8 cellular contexts compared by ENCODE assay signal in genomic region chr4:67332627-67333026, GRCh38.
A peak's percentile ranks its signal among the peaks of the same experiment; 100 is the strongest.
DNase-seq lines count a peak whose midpoint lies in the region; ATAC-seq, FAIRE-seq and TF ChIP-seq lines count a peak whose summit lies in the region.

No MANE protein-coding gene starts in this region.

- H3K18ac ChIP-seq in IMR-90 (ENCODE audit: low read depth, low read length) (no peak overlapping the region), H1 (ENCODE audit: extremely low read depth, low read length) (no peak overlapping the region)

- no peak overlapping the region for H2BK15ac ChIP-seq in IMR-90 (ENCODE audit: low read depth, low read length)
- H2BK15ac ChIP-seq in H1 (ENCODE audit: low read length) = no peak overlapping the region

- H4K91ac ChIP-seq in IMR-90 (ENCODE audit: insufficient read depth, low read depth, low read length) = no peak overlapping the region
- no peak overlapping the region for H4K91ac ChIP-seq in H1 (replicated peaks; ENCODE audit: insufficient read length, low read length)

- POLR2A ChIA-PET in IMR-90 (lab: Charles Lee; ENCODE audit: unreplicated experiment) = no interaction called here
- POLR2A ChIA-PET in H1 (lab: Charles Lee; ENCODE audit: partially characterized antibody) = no interaction called here

- TF ChIP-seq EP300 in H1 (IDR thresholded peaks at IDR 0.05; ENCODE audit: borderline replicate concordance in 1 of 2, low read depth in 2 of 2, low read length in 2 of 2) = no peak

- H4K20me1 ChIP-seq in IMR-90 (ENCODE audit: insufficient read depth, low read length) (no peaks in the 10 kb centered on the region), H1 (replicated peaks in 1 of 2; ENCODE audit: control insufficient read depth in 1 of 2, insufficient read depth in 2 of 2, low read length in 2 of 2) (no peaks in the 10 kb centered on the region)

- ATAC-seq in GM19397 (IDR thresholded peaks at IDR 0.05; ENCODE audit: unreplicated experiment) (peak; percentile 73), IMR-90 (ENCODE audit: low read depth) (no peak)

- H2BK5ac ChIP-seq in IMR-90 (ENCODE audit: low read depth, low read length, poor library complexity, severe bottlenecking) (no peak overlapping the region), H1 (ENCODE audit: low read depth, low read length) (no peak overlapping the region)

- no peaks in the 10 kb centered on the region for H3K27me3 ChIP-seq in IMR-90 (ENCODE audit: control insufficient read depth, insufficient read depth, low read length)
- no peaks in the 10 kb centered on the region for H3K27me3 ChIP-seq in H1 (replicated peaks in 1 of 4; ENCODE audit: control insufficient read depth in 3 of 4, extremely low read depth in 1 of 4, insufficient read depth in 3 of 4, low read length in 3 of 4)
- H3K27me3 ChIP-seq in ascending aorta = no peaks in the 10 kb centered on the region

- H2AFZ ChIP-seq in IMR-90 (replicated peaks; ENCODE audit: low read length, poor library complexity) (no peak overlapping the region), H1 (ENCODE audit: low read length) (no peak overlapping the region)

- no peak overlapping the region for H3K4me2 ChIP-seq in IMR-90 (ENCODE audit: low read depth, low read length)
- H3K4me2 ChIP-seq in H1 (ENCODE audit: insufficient read depth in 1 of 2, low read depth in 2 of 2, low read length in 2 of 2) = no peak overlapping the region

- no peak overlapping the region for H3K27ac ChIP-seq in IMR-90 (ENCODE audit: insufficient read depth, low read length)
- no peak overlapping the region for H3K27ac ChIP-seq in H1 (ENCODE audit: low read depth, low read length)
- H3K27ac ChIP-seq in ascending aorta = no peak overlapping the region

- H3K9me3 ChIP-seq in IMR-90 (ENCODE audit: control insufficient read depth, insufficient read depth, low read length) (no peaks in the 10 kb centered on the region), H1 (ENCODE audit: insufficient read depth in 2 of 2, low read depth in 1 of 2, low read length in 1 of 2) (no peaks in the 10 kb centered on the region), ascending aorta (no peaks in the 10 kb centered on the region)

- H3K23ac ChIP-seq in IMR-90 (ENCODE audit: low read depth, low read length) = no peak overlapping the region
- H3K23ac ChIP-seq in H1 (ENCODE audit: insufficient read length) = no peak overlapping the region

- H4K8ac ChIP-seq in IMR-90 (ENCODE audit: low read depth in 2 of 2, low read length in 2 of 2) = no peak overlapping the region
- H4K8ac ChIP-seq in H1 (ENCODE audit: extremely low read depth, insufficient read depth, low read length) = no peak overlapping the region

- TF ChIP-seq POLR2A in IMR-90 (IDR thresholded peaks at IDR 0.05; ENCODE audit: low read depth, low read length) (no peak), H1 (IDR thresholded peaks at IDR 0.05; ENCODE audit: control extremely low read depth in 1 of 2, low read depth in 2 of 2, low read length in 2 of 2) (no peak)

- H3K36me3 ChIP-seq in IMR-90 (ENCODE audit: control insufficient read depth, insufficient read depth, low read length) = no peaks in the 10 kb centered on the region
- H3K36me3 ChIP-seq in H1 (ENCODE audit: control insufficient read depth in 2 of 4, insufficient read depth in 4 of 4, low read length in 3 of 4) = no peaks in the 10 kb centered on the region
- H3K36me3 ChIP-seq in ascending aorta = no peaks in the 10 kb centered on the region

- no peaks in the 10 kb centered on the region for H3K4me1 ChIP-seq in IMR-90 (ENCODE audit: control insufficient read depth, insufficient read depth, low read length)
- no peaks in the 10 kb centered on the region for H3K4me1 ChIP-seq in H1 (replicated peaks in 1 of 4; ENCODE audit: control insufficient read depth in 3 of 4, insufficient read depth in 4 of 4, low read length in 3 of 4)
- H3K4me1 ChIP-seq in ascending aorta = no peaks in the 10 kb centered on the region

- BruUV-seq in IMR-90 (replicated peaks; lab: Mats Ljungman, UMichigan) = no TSS peak

- H3K14ac ChIP-seq in IMR-90 (replicated peaks; ENCODE audit: low read depth, low read length) (no peak overlapping the region), H1 (ENCODE audit: insufficient read length) (no peak overlapping the region)

- H3K4me3 ChIP-seq in IMR-90 (ENCODE audit: insufficient read depth, low read depth, low read length) (no peak overlapping the region), H1 (ENCODE audit: extremely low read depth in 1 of 4, insufficient read depth in 2 of 4, low read depth in 3 of 4, low read length in 4 of 4) (no peak overlapping the region), ascending aorta (no peak overlapping the region)

- H2AK9ac ChIP-seq in IMR-90 (replicated peaks; ENCODE audit: low read depth, low read length, poor library complexity) = no peak overlapping the region

- TF ChIP-seq CTCF in IMR-90 (conservative IDR thresholded peaks at IDR 0.05; ENCODE audit: low read depth, low read length) (0 out of 2 replicates have a peak, but pooled peaks have one; percentile 13), H1 (IDR thresholded peaks at IDR 0.05; ENCODE audit: control extremely low read depth in 1 of 3, insufficient read depth in 1 of 3, low read depth in 1 of 3, low read length in 3 of 3) (peak; percentile 15 to 68 (median 24); a peak in 3 of 4 replicates), ascending aorta (IDR thresholded peaks at IDR 0.05) (peak in 1 of 3 experiments; percentile 13)

- CTCF ChIA-PET in IMR-90 (lab: Yijun Ruan, JAX) (interaction anchor here (1.1 kb wide), 1 partner anchor 40 kb away, joined by 3 read pairs; no protein-coding TSS in a partner anchor), H1 (lab: Charles Lee; ENCODE audit: partially characterized antibody) (interaction anchor here (0.5 to 3.9 kb wide), 19 partner anchors 8 to 1178 kb away, joined by 3 to 24 read pairs (median 4); no protein-coding TSS in a partner anchor)

- H3K56ac ChIP-seq in IMR-90 (ENCODE audit: extremely low read depth, insufficient read depth, low read length) = no peak overlapping the region
- no peak overlapping the region for H3K56ac ChIP-seq in H1 (replicated peaks; ENCODE audit: insufficient read length, low read depth, low read length)

- intact Hi-C loops in IMR-90 (cut with micrococcal nuclease) = no loop called here
- intact Hi-C loops in ascending aorta (cut with DNase I) = no loop called here

- DNase-seq in AG08396 (ENCODE audit: low spot score) = peak; percentile 4
- no peak for DNase-seq in IMR-90
- DNase-seq in H1 (ENCODE audit: low read depth in 1 of 2, low spot score in 2 of 2) = no peak
- no peak for DNase-seq in anterior cingulate cortex (lab: John Stamatoyannopoulos, UW)
- DNase-seq in NCI-H1105 treated with DMSO at 0.1 percent for 48 hours (lab: John Stamatoyannopoulos, UW) = no peak
- no peak for DNase-seq in OCI-M2 (lab: John Stamatoyannopoulos, UW; ENCODE audit: unreplicated experiment)
- DNase-seq in ascending aorta (ENCODE audit: low spot score in 2 of 2) = no peak

- peak; percentile 90 for FAIRE-seq in H1 (lab: Jason Lieb, UNC)

- H3K79me2 ChIP-seq in H1 (ENCODE audit: control insufficient read depth in 1 of 2, insufficient read depth in 2 of 2, low read length in 2 of 2) = no peaks in the 10 kb centered on the region

- H4K5ac ChIP-seq in IMR-90 (ENCODE audit: low read depth, low read length) = no peak overlapping the region
- H4K5ac ChIP-seq in H1 (ENCODE audit: insufficient read length, low read depth, low read length) = no peak overlapping the region

- H2BK20ac ChIP-seq in IMR-90 (ENCODE audit: low read depth, low read length) = no peak overlapping the region
- no peak overlapping the region for H2BK20ac ChIP-seq in H1 (ENCODE audit: low read length)

- H2AK5ac ChIP-seq in IMR-90 (ENCODE audit: low read depth, low read length) (no peak overlapping the region), H1 (ENCODE audit: low read depth, low read length) (no peak overlapping the region)

- H3K4ac ChIP-seq in IMR-90 (ENCODE audit: low read depth, low read length) (no peak overlapping the region), H1 (replicated peaks; ENCODE audit: insufficient read length, low read depth, low read length) (no peak overlapping the region)

- no peak overlapping the region for H2BK12ac ChIP-seq in H1 (ENCODE audit: low read depth, low read length)

- in situ Hi-C loops in IMR-90 (cut with MboI; ENCODE audit: low sequenced_read_pairs) = no loop called here

- H2BK120ac ChIP-seq in IMR-90 (ENCODE audit: low read depth, low read length) = no peak overlapping the region
- no peak overlapping the region for H2BK120ac ChIP-seq in H1 (replicated peaks; ENCODE audit: low read depth, low read length)

- TF ChIP-seq RAD21 in IMR-90 (IDR thresholded peaks at IDR 0.05; ENCODE audit: low read length) = no peak
- peak; percentile 24; a peak in 3 of 4 replicates for TF ChIP-seq RAD21 in H1 (IDR thresholded peaks at IDR 0.05 in 1 of 2, conservative IDR thresholded peaks at IDR 0.05 in 1 of 2; ENCODE audit: low read depth in 2 of 2, low read length in 2 of 2)

- H3K79me1 ChIP-seq in IMR-90 (ENCODE audit: low read depth in 1 of 2, low read length in 2 of 2) (no peaks in the 10 kb centered on the region), H1 (ENCODE audit: low read depth, low read length) (no peaks in the 10 kb centered on the region)

- no peaks in the 10 kb centered on the region for H3K23me2 ChIP-seq in H1 (ENCODE audit: low read depth, low read length)

- H3K9me1 ChIP-seq in IMR-90 (ENCODE audit: insufficient read depth, low read length) = no peaks in the 10 kb centered on the region

- WGBS in IMR-90 (ENCODE audit: extremely low coverage in 2 of 2, insufficient read length in 1 of 2), 2 experiments = no CpG with 5 or more reads among the region's 4 CpGs
- WGBS in H1 (ENCODE audit: extremely low coverage in 1 of 2, insufficient coverage in 1 of 2, insufficient read length in 1 of 2, insufficient replicate concordance in 2 of 2, low coverage in 1 of 2, low lambda C conversion rate in 2 of 2, missing lambda C conversion rate in 1 of 2), 2 experiments = 33% methylated on average over 4 of the region's 4 CpGs; no CpG with 5 or more reads in 1 of the 2 experiments

- H3K9ac ChIP-seq in IMR-90 (ENCODE audit: low read depth, low read length) (no peak overlapping the region), H1 (replicated peaks in 1 of 4; ENCODE audit: extremely low read depth in 1 of 4, low read depth in 3 of 4, low read length in 3 of 4) (no peak overlapping the region)

- dilution Hi-C loops in IMR-90 (cut with HindIII; ENCODE audit: low sequenced_read_pairs, unreplicated experiment) = no loop called here

TF ChIP-seq in IMR-90, 13 proteins besides CTCF, POLR2A, EP300 and RAD21:
- TF ChIP-seq RFX5 (IDR thresholded peaks at IDR 0.05; ENCODE audit: low read depth, low read length) = no peak

TF ChIP-seq in H1, 55 proteins besides CTCF, POLR2A, EP300 and RAD21:
- no peak for TF ChIP-seq TAF1 (IDR thresholded peaks at IDR 0.05; ENCODE audit: low read depth, low read length)
- no peak for TF ChIP-seq BCL11A (IDR thresholded peaks at IDR 0.05; ENCODE audit: low read depth in 2 of 2, low read length in 2 of 2)
- TF ChIP-seq RXRA (IDR thresholded peaks at IDR 0.05; ENCODE audit: insufficient read depth, low read depth, low read length) = no peak
- no peak for TF ChIP-seq CBX8 (IDR thresholded peaks at IDR 0.05; ENCODE audit: borderline replicate concordance, low read depth, low read length)
TF ChIP-seq in H1: peak in this region for 0.
